8 cellular contexts compared by ENCODE assay signal in the genomic region with DNA sequence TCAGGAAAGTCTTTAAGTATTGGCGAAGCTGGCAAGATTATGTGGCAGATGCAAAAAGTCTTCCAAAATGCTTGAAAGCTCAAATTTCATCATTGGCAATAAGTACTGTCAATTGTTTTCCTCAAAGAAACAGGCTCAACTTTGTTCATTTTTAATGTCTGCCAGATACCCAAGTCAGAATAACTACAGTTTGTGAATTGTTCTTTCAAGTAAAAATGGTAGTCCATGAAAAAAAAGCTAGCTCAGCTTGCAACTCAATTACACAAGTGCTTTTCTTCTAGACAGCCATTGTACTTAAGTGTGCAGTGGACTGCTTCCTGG.
DNase-seq lines count a peak whose midpoint lies in the region; ATAC-seq, FAIRE-seq and TF ChIP-seq lines count a peak whose summit lies in the region.

No MANE protein-coding gene starts in this region.

- peak overlapping the region; percentile 44 to 95 for H3K27ac ChIP-seq in kidney (ENCODE audit: low read depth in 2 of 2, low read length in 2 of 2)
- peak overlapping the region; percentile 97 for H3K27ac ChIP-seq in thymus (ENCODE audit: low read depth)

- H3K4me3 ChIP-seq in kidney (ENCODE audit: low read length in 2 of 2) (peak overlapping the region; percentile 81 to 95), thymus (ENCODE audit: low read length) (peak overlapping the region; percentile 84)

- no peaks in the 10 kb centered on the region for H3K27me3 Mint-ChIP-seq in activated T-cell treated with anti-CD3 and anti-CD28 coated beads, Interleukin-2, amount 50 U/mL, for 4 hours (ENCODE audit: low read depth)
- no peaks in the 10 kb centered on the region for H3K27me3 Mint-ChIP-seq in activated CD8-positive, alpha-beta T cell treated with anti-CD3 and anti-CD28 coated beads, Interleukin-2, amount 10 ng/mL, durations not matched to agents 7 days and 5 days (ENCODE audit: low read depth)

- no peak for ATAC-seq in activated T-cell treated with anti-CD3 and anti-CD28 coated beads, Interleukin-2, amount 50 U/mL, for 4 hours
- no peak for ATAC-seq in activated CD8-positive, alpha-beta T cell treated with anti-CD3 and anti-CD28 coated beads, Interleukin-2, amount 10 ng/mL, durations not matched to agents 7 days and 5 days
- ATAC-seq in left colon (no peak), HG02763 (IDR thresholded peaks at IDR 0.05; ENCODE audit: unreplicated experiment) (no peak)

- intact Hi-C loops in kidney (cut with DNase I) (no loop called here), left colon (cut with DNase I, micrococcal nuclease) (no loop called here)

- POLR2A ChIA-PET in activated CD8-positive, alpha-beta T cell treated with anti-CD3 and anti-CD28 coated beads, Interleukin-2, amount 10 ng/mL, durations not matched to agents 7 days and 5 days (lab: Charles Lee), result interaction anchor here (1.7 to 6.7 kb wide), 2 partner anchors 31 to 68 kb away, joined by 4 to 209 read pairs; a partner anchor contains a TSS

- FAIRE-seq in kidney (lab: Jason Lieb, UNC), result no peak

- CTCF ChIA-PET in activated CD8-positive, alpha-beta T cell treated with anti-CD3 and anti-CD28 coated beads, Interleukin-2, amount 10 ng/mL, durations not matched to agents 7 days and 5 days (lab: Charles Lee), result interaction anchor here (1.1 to 3.9 kb wide), 6 partner anchors 13 to 88 kb away, joined by 3 to 40 read pairs (median 8); a partner anchor contains a TSS

- WGBS in thymus, result 92% methylated on average over 1 of the region's 1 CpG

- peak overlapping the region; percentile 92 for H3K4me3 Mint-ChIP-seq in activated T-cell treated with anti-CD3 and anti-CD28 coated beads, Interleukin-2, amount 50 U/mL, for 4 hours
- H3K4me3 Mint-ChIP-seq in activated CD8-positive, alpha-beta T cell treated with anti-CD3 and anti-CD28 coated beads, Interleukin-2, amount 10 ng/mL, durations not matched to agents 7 days and 5 days, result peak overlapping the region; percentile 98

- peak overlapping the region; percentile 98 for H3K27ac Mint-ChIP-seq in activated CD8-positive, alpha-beta T cell treated with anti-CD3 and anti-CD28 coated beads, Interleukin-2, amount 10 ng/mL, durations not matched to agents 7 days and 5 days

- H3K9me3 ChIP-seq in kidney (ENCODE audit: control insufficient read depth in 1 of 2, low read length in 2 of 2) (no peaks in the 10 kb centered on the region), thymus (ENCODE audit: control insufficient read depth) (no peaks in the 10 kb centered on the region)

- peaks cover 11 to 20% of the 10 kb centered on the region in 2 donors for H3K4me1 ChIP-seq in kidney (ENCODE audit: control insufficient read depth in 1 of 2, insufficient read depth in 1 of 2, low read depth in 1 of 2, low read length in 2 of 2)
- H3K4me1 ChIP-seq in thymus (ENCODE audit: control insufficient read depth, insufficient read depth, low read length), result peaks cover 17% of the 10 kb centered on the region

- H3K36me3 Mint-ChIP-seq in activated T-cell treated with anti-CD3 and anti-CD28 coated beads, Interleukin-2, amount 50 U/mL, for 4 hours (ENCODE audit: insufficient read depth), result peaks cover 3% of the 10 kb centered on the region
- H3K36me3 Mint-ChIP-seq in activated CD8-positive, alpha-beta T cell treated with anti-CD3 and anti-CD28 coated beads, Interleukin-2, amount 10 ng/mL, durations not matched to agents 7 days and 5 days (ENCODE audit: low read depth), result peaks cover 7% of the 10 kb centered on the region

- H3K36me3 ChIP-seq in kidney (ENCODE audit: control insufficient read depth in 1 of 2, insufficient read depth in 2 of 2, low read length in 2 of 2) (no peaks in the 10 kb centered on the region), thymus (ENCODE audit: control insufficient read depth, insufficient read depth) (no peaks in the 10 kb centered on the region)

- no peaks in the 10 kb centered on the region for H3K9me3 Mint-ChIP-seq in activated T-cell treated with anti-CD3 and anti-CD28 coated beads, Interleukin-2, amount 50 U/mL, for 4 hours
- H3K9me3 Mint-ChIP-seq in activated CD8-positive, alpha-beta T cell treated with anti-CD3 and anti-CD28 coated beads, Interleukin-2, amount 10 ng/mL, durations not matched to agents 7 days and 5 days (ENCODE audit: insufficient read depth), result no peaks in the 10 kb centered on the region

- DNase-seq in activated T-cell treated with anti-CD3 and anti-CD28 coated beads, Interleukin-2, amount 50 U/mL, for 4 hours, result no peak
- DNase-seq in activated T-cell treated with anti-CD3 and anti-CD28 coated beads, Interleukin-2, amount 50 U/mL, for 1 hour, result no peak
- DNase-seq in activated CD8-positive, alpha-beta T cell treated with anti-CD3 and anti-CD28 coated beads, Interleukin-2, amount 10 ng/mL, durations not matched to agents 7 days and 5 days, result no peak
- DNase-seq in kidney (no peak), left colon (no peak)
- no peak for DNase-seq in stimulated activated CD4-positive, alpha-beta T cell treated with anti-CD3 and anti-CD28 coated beads, Interleukin-15, amount 100 ng/mL, for 24 hours

- H3K4me1 Mint-ChIP-seq in activated T-cell treated with anti-CD3 and anti-CD28 coated beads, Interleukin-2, amount 50 U/mL, for 4 hours (ENCODE audit: low read depth), result peaks cover 53% of the 10 kb centered on the region
- H3K4me1 Mint-ChIP-seq in activated CD8-positive, alpha-beta T cell treated with anti-CD3 and anti-CD28 coated beads, Interleukin-2, amount 10 ng/mL, durations not matched to agents 7 days and 5 days (ENCODE audit: low read depth), result peaks cover 42% of the 10 kb centered on the region

- TF ChIP-seq CTCF in kidney (IDR thresholded peaks at IDR 0.05; ENCODE audit: borderline replicate concordance, extremely low read depth, insufficient read depth), result no peak

- H3K27me3 ChIP-seq in thymus (ENCODE audit: control insufficient read depth, insufficient read depth), result no peaks in the 10 kb centered on the region

- H3K9ac ChIP-seq in kidney (ENCODE audit: low read length in 2 of 2), result no peak overlapping the region
